ENCODE assay signal across 8 cellular contexts in the genomic region with DNA sequence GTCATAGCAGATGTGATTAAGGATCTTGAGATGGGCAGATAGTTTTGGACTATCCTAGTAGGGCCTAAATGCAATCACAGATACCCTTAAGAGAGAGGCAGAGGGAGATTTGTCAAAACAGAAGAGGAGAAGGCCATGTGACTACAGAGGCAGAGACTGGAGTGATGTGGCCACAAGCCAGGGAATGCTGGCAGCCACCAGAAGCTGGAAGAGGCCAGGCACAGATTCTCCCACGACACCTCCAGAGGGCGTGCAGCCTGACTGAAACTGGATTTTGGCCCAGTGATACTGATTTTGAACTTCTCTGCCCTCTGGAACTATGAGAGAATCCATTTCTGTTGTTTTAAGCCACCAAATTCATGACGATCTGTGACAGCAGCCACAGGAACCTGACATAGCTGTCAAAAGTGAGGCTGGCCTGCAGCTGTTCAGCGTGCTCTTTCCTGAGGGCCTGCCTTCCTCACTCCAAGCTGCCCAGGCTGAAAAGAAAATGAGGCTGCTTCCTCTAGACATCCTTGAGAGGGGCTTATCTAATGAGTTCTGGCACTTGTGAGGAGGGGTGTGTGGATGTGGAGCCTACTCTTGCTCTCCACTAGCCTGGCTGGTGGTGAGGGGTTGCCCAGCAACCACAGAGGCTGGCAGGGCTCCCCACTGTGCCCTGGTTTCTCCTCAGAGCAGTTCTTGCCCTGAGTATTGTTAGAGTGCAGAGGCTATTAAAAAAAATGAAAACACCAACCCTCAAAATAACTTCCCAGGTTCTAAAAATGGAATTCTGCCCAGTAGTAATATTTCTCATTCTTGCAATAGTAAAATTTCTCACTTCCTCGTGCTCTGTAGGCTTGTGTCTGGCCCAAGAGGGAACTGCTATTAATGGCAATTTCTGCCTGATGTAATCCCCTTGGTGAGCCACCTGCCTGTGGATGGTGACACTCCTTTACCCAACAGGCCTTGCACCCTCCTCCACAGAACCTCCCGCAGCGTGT. TPM values are rescaled to one million over a fixed set of nuclear protein-coding genes. Genes with fewer than 3 reads are reported as not detected.
DNase-seq lines count a peak whose midpoint lies in the region; ATAC-seq, FAIRE-seq and TF ChIP-seq lines count a peak whose summit lies in the region.

No MANE protein-coding gene starts in this region.

- peak; percentile 87 for ATAC-seq in GM19467 (IDR thresholded peaks at IDR 0.05; ENCODE audit: unreplicated experiment)
- peak; percentile 88 for ATAC-seq in HG03439 (IDR thresholded peaks at IDR 0.05; ENCODE audit: unreplicated experiment)
- peak in 3 of 4 donors; percentile 49 to 73 (median 71) for ATAC-seq in pancreas

- H3K27ac ChIP-seq in pancreas = peak overlapping the region in 1 of 4 donors; percentile 58

- H3K9me3 ChIP-seq in pancreas = no peaks in the 10 kb centered on the region

- no peaks in the 10 kb centered on the region for H3K4me1 ChIP-seq in pancreas

- no peak for TF ChIP-seq CTCF in pancreas (IDR thresholded peaks at IDR 0.05)

- no peak overlapping the region for H3K4me3 ChIP-seq in pancreas

- 54 to 59% methylated on average over 7 of the region's 7 CpGs for WGBS in pancreas, 2 donors

- H3K27me3 ChIP-seq in pancreas = no peaks in the 10 kb centered on the region

- H3K36me3 ChIP-seq in pancreas = no peaks in the 10 kb centered on the region

- no peak for FAIRE-seq in pancreas (lab: Jason Lieb, UNC)

- intact Hi-C loops in pancreas (cut with DNase I) = no loop called here

- DNase-seq in GM04503 (ENCODE audit: low read depth) = peak; percentile 67
- peak; percentile 95 for DNase-seq in SKM-1 (lab: John Stamatoyannopoulos, UW; ENCODE audit: unreplicated experiment)
- DNase-seq in pancreas = no peak
- no peak for DNase-seq in HuH-7 (ENCODE audit: low spot score)
- no peak for DNase-seq in EL
- no peak for DNase-seq in A172 (ENCODE audit: low spot score)

RNA-seq across cellular contexts. Expression of gene EPS8L3, which starts 52.4 kb away (rescaled TPM):
- total RNA-seq in pancreas = 1 to 10 TPM in 5 of 6 donors, under 1 TPM in 1; 0.39 to 3.2 (median 1.4) TPM
- 1 to 10 TPM in 1 of 2 donors, under 1 TPM in 1; 0.46 to 4.3 TPM for polyA plus RNA-seq in pancreas
- not detected in 2 replicates for total RNA-seq in A172 (2014; rRNA removed; shearing (Covaris generic))

Comparison
In these comparisons a context has a peak if more than half of its experiments do, and no peak if none do; other contexts are left out.
1. DNase-seq: peak in GM04503 (single experiment) and SKM-1 (single experiment); none in pancreas (0 of 6), HuH-7 (single experiment), EL (single experiment) and A172 (single experiment).
2. Peak in every context shown above with its lines, with median percentiles within 50 percentile points of each other: ATAC-seq.